10 cellular contexts compared by ENCODE assay signal in the genomic region with DNA sequence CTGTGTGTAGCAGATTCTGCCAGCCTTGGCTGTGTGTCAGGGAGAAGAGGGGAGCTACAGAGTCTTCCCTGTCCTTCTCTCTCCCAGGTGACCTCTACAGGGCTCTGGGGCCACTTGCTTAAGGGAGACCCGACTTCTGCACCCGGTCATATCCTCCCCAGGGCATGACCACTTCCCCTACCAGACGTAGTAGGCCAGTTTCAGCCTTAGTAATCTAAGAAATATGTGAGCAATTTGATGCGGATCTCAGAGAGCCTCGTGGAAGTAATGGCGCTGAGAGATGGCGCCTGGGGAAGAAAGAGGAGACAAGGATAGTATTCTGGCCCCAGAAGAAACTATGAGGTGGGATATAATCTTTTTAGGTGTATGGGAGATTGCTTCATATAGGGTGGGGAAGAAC. TPM values are rescaled to one million over a fixed set of nuclear protein-coding genes. Genes with fewer than 3 reads are reported as not detected.
DNase-seq lines count a peak whose midpoint lies in the region; ATAC-seq and TF ChIP-seq lines count a peak whose summit lies in the region.
"Had no signal": no experiment of that assay in that cellular context is flagged by ENCODE, and none has a peak within 500 bp of the region (broad histone marks: within the 10 kb centered on the region; RNA-seq: fewer than 3 reads in every experiment).

No MANE protein-coding gene starts in this region.

- H3K27me3 ChIP-seq in testis, result no peaks in the 10 kb centered on the region
- H3K27me3 ChIP-seq: right lobe of liver had no signal

- no peak for ATAC-seq in activated T-cell treated with anti-CD3 and anti-CD28 coated beads, Interleukin-2, amount 50 U/mL, for 4 hours

- DNase-seq in HT1080 (ENCODE audit: low read depth) (peak; percentile 87), amniotic stem cell (lab: John Stamatoyannopoulos, UW) (peak; percentile 48), islet precursor cell (peak; percentile 85), testis (no peak), NOMO-1 (lab: John Stamatoyannopoulos, UW; ENCODE audit: unreplicated experiment in 2 of 2) (no peak), GM13976 (ENCODE audit: low spot score) (no peak)
- DNase-seq in activated T-cell treated with anti-CD3 and anti-CD28 coated beads, Interleukin-2, amount 50 U/mL, for 4 hours, result no peak
- DNase-seq: right lobe of liver, T-helper 2 cell had no signal

- H3K36me3 Mint-ChIP-seq in activated T-cell treated with anti-CD3 and anti-CD28 coated beads, Interleukin-2, amount 50 U/mL, for 4 hours (ENCODE audit: insufficient read depth), result no peaks in the 10 kb centered on the region

- peak overlapping the region; percentile 21 to 56 for H3K27ac ChIP-seq in testis
- H3K27ac ChIP-seq: right lobe of liver had no signal

- H3K36me3 ChIP-seq in testis (ENCODE audit: low read depth, missing control alignments), result no peaks in the 10 kb centered on the region
- H3K36me3 ChIP-seq: right lobe of liver had no signal

- in situ Hi-C loops in GM13976 (cut with MboI; ENCODE audit: low sequenced_read_pairs, unreplicated experiment), result no loop called here

- no peaks in the 10 kb centered on the region for H3K9me3 Mint-ChIP-seq in activated T-cell treated with anti-CD3 and anti-CD28 coated beads, Interleukin-2, amount 50 U/mL, for 4 hours
- H3K9me3 Mint-ChIP-seq: dendritic cell treated with granulocyte-macrophage colony-stimulating factor and Interleukin-4, amounts not matched to agents 40 ng/mL and 50 ng/mL, for 4 days had no signal

- 61 to 63% methylated on average over 7 of the region's 7 CpGs for WGBS in testis, 2 donors

- H3K4me1 ChIP-seq in testis, result peaks cover 52% of the 10 kb centered on the region

- TF ChIP-seq CTCF in testis (IDR thresholded peaks at IDR 0.05) (no peak), GM13976 (IDR thresholded peaks at IDR 0.05; ENCODE audit: borderline replicate concordance, control extremely low read depth, extremely low read depth, insufficient read depth, missing control alignments) (no peak)

- H3K4me3 Mint-ChIP-seq in activated T-cell treated with anti-CD3 and anti-CD28 coated beads, Interleukin-2, amount 50 U/mL, for 4 hours, result no peak overlapping the region
- H3K4me3 Mint-ChIP-seq: dendritic cell treated with granulocyte-macrophage colony-stimulating factor and Interleukin-4, amounts not matched to agents 40 ng/mL and 50 ng/mL, for 4 days had no signal

- no peaks in the 10 kb centered on the region for H3K4me1 Mint-ChIP-seq in activated T-cell treated with anti-CD3 and anti-CD28 coated beads, Interleukin-2, amount 50 U/mL, for 4 hours (ENCODE audit: low read depth)

- intact Hi-C loops in testis (cut with DNase I; ENCODE audit: low total_unique reads), result no loop called here

- TF ChIP-seq POLR2A in testis (IDR thresholded peaks at IDR 0.05), result no peak

- H3K27me3 Mint-ChIP-seq in activated T-cell treated with anti-CD3 and anti-CD28 coated beads, Interleukin-2, amount 50 U/mL, for 4 hours (ENCODE audit: low read depth), result no peaks in the 10 kb centered on the region
- H3K27me3 Mint-ChIP-seq: dendritic cell treated with granulocyte-macrophage colony-stimulating factor and Interleukin-4, amounts not matched to agents 40 ng/mL and 50 ng/mL, for 4 days had no signal

- no peaks in the 10 kb centered on the region for H3K9me3 ChIP-seq in testis
- H3K9me3 ChIP-seq: right lobe of liver had no signal

- H3K4me3 ChIP-seq in testis, result no peak overlapping the region
- H3K4me3 ChIP-seq: right lobe of liver had no signal

RNA-seq across cellular contexts. Expression of a gene that starts 41.9 kb away (rescaled TPM):
- 12.4 and 21.7 TPM in 2 replicates for total RNA-seq in HT1080 (2014; rRNA removed; shearing (Covaris generic))
- 38.9 and 51.6 TPM in 2 replicates for polyA plus RNA-seq in HT1080 (2015; cell fraction: cytosol; rRNA removed)
- 30.6 and 34.0 TPM in 2 replicates for polyA plus RNA-seq in HT1080 (2015; cell fraction: nucleus; rRNA removed)
- total RNA-seq in testis, result 10 to 100 TPM; 51.7 to 62.4 TPM
- polyA plus RNA-seq in testis (ENCODE audit: insufficient read depth, low read depth, low replicate concordance), result 47.4 TPM
- total RNA-seq in activated T-cell treated with anti-CD3 and anti-CD28 coated beads, Interleukin-2, amount 50 U/mL, for 4 hours, result 10 to 100 TPM; 11.1 to 20.4 (median 16.1) TPM

Comparison
In these comparisons a context has a peak if more than half of its experiments do, and no peak if none do; other contexts are left out.
1. DNase-seq: peak in HT1080 (single experiment), amniotic stem cell (single experiment) and islet precursor cell (single experiment); none in testis (single experiment), NOMO-1 (0 of 2), activated T-cell treated with anti-CD3 and anti-CD28 coated beads, Interleukin-2, amount 50 U/mL, for 4 hours (single experiment) and GM13976 (single experiment).